Comparison of ENCODE assay signal across 11 cellular contexts in genomic region chr5:179644766-179645165, GRCh38. TPM values are rescaled to one million over a fixed set of nuclear protein-coding genes. Genes with fewer than 3 reads are reported as not detected.
DNase-seq lines count a peak whose midpoint lies in the region; ATAC-seq, FAIRE-seq and TF ChIP-seq lines count a peak whose summit lies in the region.
"Not testable (repeated sequence)": the region's sequence is repeated elsewhere in the genome, so short reads cannot be mapped to it uniquely, and the experiment has no call there.
"Had no signal": no experiment of that assay in that cellular context is flagged by ENCODE, and none has a peak within 500 bp of the region (broad histone marks: within the 10 kb centered on the region; RNA-seq: fewer than 3 reads in every experiment).

No MANE protein-coding gene starts in this region.

- intact Hi-C loops in HepG2 (cut with micrococcal nuclease; ENCODE audit: unreplicated experiment); upper lobe of right lung (cut with DNase I): not testable (repeated sequence)

- not testable (repeated sequence) for TF ChIP-seq EP300 in HepG2 (IDR thresholded peaks at IDR 0.05; ENCODE audit: low read depth in 2 of 2, low read length in 2 of 2); HepG2 (CRISPR knock-in tag; IDR thresholded peaks at IDR 0.05; ENCODE audit: borderline replicate concordance)

- not testable (repeated sequence) for TF ChIP-seq RAD21 in HepG2 (CRISPR knock-in tag; IDR thresholded peaks at IDR 0.05)

- H2AFZ ChIP-seq in GM23338; HepG2 (ENCODE audit: low read length): not testable (repeated sequence)

- not testable (repeated sequence) for H3K27me3 ChIP-seq in GM23338 (ENCODE audit: insufficient read depth); RWPE2 (ENCODE audit: insufficient read depth, poor library complexity, severe bottlenecking); upper lobe of right lung
- H3K27me3 ChIP-seq in HepG2 (ENCODE audit: control insufficient read depth in 1 of 2, insufficient read depth in 2 of 2, low read length in 2 of 2), result peaks cover 9 to 21% of the 10 kb centered on the region in 2 experiments; a peak in 4 of 5 replicates

- CTCF ChIA-PET in HepG2 (lab: Yijun Ruan, JAX; ENCODE audit: low intra/inter-chr PET ratio, low total read pairs), result not testable (repeated sequence)

- POLR2A ChIA-PET in HepG2 (lab: Yijun Ruan, JAX), result not testable (repeated sequence)

- TF ChIP-seq CTCF in GM23338 (conservative IDR thresholded peaks at IDR 0.05; ENCODE audit: low read depth in 2 of 2); RWPE2 (IDR thresholded peaks at IDR 0.05; ENCODE audit: poor library complexity, severe bottlenecking); chondrocyte (IDR thresholded peaks at IDR 0.05); HepG2 (CRISPR knock-in tag; IDR thresholded peaks at IDR 0.05); neural crest cell (conservative IDR thresholded peaks at IDR 0.05); upper lobe of right lung (IDR thresholded peaks at IDR 0.05): not testable (repeated sequence)

- WGBS in HepG2 (ENCODE audit: low lambda C conversion rate), result 19% methylated on average over 5 of the region's 5 CpGs

- H3K9me2 ChIP-seq in GM23338 (ENCODE audit: insufficient read depth), result not testable (repeated sequence)

- H3K27me3 Mint-ChIP-seq in GM23338 (ENCODE audit: insufficient read depth, low read depth, poor library complexity) (peaks cover 11% of the 10 kb centered on the region), chondrocyte (ENCODE audit: low read depth) (peaks cover 11% of the 10 kb centered on the region)
- H3K27me3 Mint-ChIP-seq in neural crest cell (ENCODE audit: low read depth), result not testable (repeated sequence)

- not testable (repeated sequence) for BruUV-seq in HepG2 (replicated peaks; lab: Mats Ljungman, UMichigan)

- H3K4me2 ChIP-seq in GM23338; HepG2 (ENCODE audit: low read depth, low read length): not testable (repeated sequence)

- not testable (repeated sequence) for H3K4me3 ChIP-seq in GM23338; RWPE2 (ENCODE audit: severe bottlenecking); HepG2 (replicated peaks in 1 of 3; ENCODE audit: insufficient read depth in 1 of 3, low read depth in 2 of 3, low read length in 3 of 3); upper lobe of right lung

- not testable (repeated sequence) for H3K79me2 ChIP-seq in GM23338 (replicated peaks; ENCODE audit: insufficient read depth); HepG2 (ENCODE audit: insufficient read depth, low read length)

- H3K9ac ChIP-seq in HepG2 (ENCODE audit: insufficient read depth, low read depth, low read length), result not testable (repeated sequence)

- not testable (repeated sequence) for H3K27ac ChIP-seq in GM23338 (ENCODE audit: low read depth); RWPE2 (ENCODE audit: poor library complexity, severe bottlenecking); HepG2 (ENCODE audit: extremely low read length, insufficient read depth, low read length); upper lobe of right lung

- not testable (repeated sequence) for H3K27ac Mint-ChIP-seq in GM23338; chondrocyte (ENCODE audit: unreplicated experiment)
- peak overlapping the region; percentile 5 for H3K27ac Mint-ChIP-seq in neural crest cell (ENCODE audit: unreplicated experiment)

- not testable (repeated sequence) for TF ChIP-seq POLR2A in HepG2 (IDR thresholded peaks at IDR 0.05; ENCODE audit: insufficient read depth in 1 of 2, low read depth in 2 of 2, low read length in 2 of 2)

- H3K4me1 ChIP-seq in GM23338 (ENCODE audit: insufficient read depth); RWPE2 (ENCODE audit: insufficient read depth, poor library complexity, severe bottlenecking); HepG2 (ENCODE audit: insufficient read depth, low read length); upper lobe of right lung: not testable (repeated sequence)

- H3K36me3 ChIP-seq in GM23338 (ENCODE audit: insufficient read depth); RWPE2 (ENCODE audit: low read depth); HepG2 (replicated peaks in 1 of 2; ENCODE audit: control insufficient read depth in 1 of 2, insufficient read depth in 2 of 2, low read length in 2 of 2); upper lobe of right lung: not testable (repeated sequence)

- in situ Hi-C loops in HepG2 (cut with HindIII; ENCODE audit: extremely low pct_ligation_motif_present, low pct_unique_long_range_greater_than_20kb), result not testable (repeated sequence)

- ATAC-seq in GM23338 (peak; percentile 72), RWPE2 (ENCODE audit: low read depth) (peak; percentile 40), HepG2 (peak; percentile 44), upper lobe of right lung (peak; percentile 10)

- H3K36me3 Mint-ChIP-seq in GM23338 (ENCODE audit: low read depth); chondrocyte (ENCODE audit: low read depth); neural crest cell (ENCODE audit: low read depth): not testable (repeated sequence)

- not testable (repeated sequence) for H3K4me1 Mint-ChIP-seq in GM23338; chondrocyte (ENCODE audit: low read depth); neural crest cell

- not testable (repeated sequence) for H3K9me3 ChIP-seq in RWPE2 (ENCODE audit: severe bottlenecking); HepG2 (ENCODE audit: low read length); upper lobe of right lung

- FAIRE-seq in HepG2 (lab: Jason Lieb, UNC), result not testable (repeated sequence)

- H3F3A ChIP-seq in GM23338 (replicated peaks; ENCODE audit: low read depth), result not testable (repeated sequence)

- DNase-seq in GM23338 (ENCODE audit: low spot score); RWPE2 (ENCODE audit: low spot score); HepG2 (ENCODE audit: low spot score); neural crest cell (ENCODE audit: low read depth, low spot score); upper lobe of right lung: not testable (repeated sequence)
- DNase-seq in chondrocyte (ENCODE audit: low spot score), result peak; percentile 57

- H3K4me3 Mint-ChIP-seq in GM23338; chondrocyte (ENCODE audit: unreplicated experiment); neural crest cell: not testable (repeated sequence)

- not testable (repeated sequence) for H4K20me1 ChIP-seq in GM23338 (replicated peaks; ENCODE audit: insufficient read depth); HepG2 (ENCODE audit: insufficient read depth, low read length)

- H3K9me3 Mint-ChIP-seq in GM23338; chondrocyte (ENCODE audit: low read depth); neural crest cell: not testable (repeated sequence)

RNA-seq across cellular contexts. Expression of gene HNRNPH1, which starts 21.3 kb away (rescaled TPM):
- 572 and 715 TPM in 2 replicates for total RNA-seq in GM23338 (2014; rRNA removed; shearing (Covaris generic))
- polyA plus RNA-seq in GM23338 (2016; fragmentation: Nextera tagmentation; extraction: Ambion mirVana) (330 and 410 TPM in 2 replicates), HepG2 (2011; rRNA removed) (329 and 382 TPM in 2 replicates)
- total RNA-seq in chondrocyte (341 to 426 TPM (median 348 TPM) in 3 replicates), HepG2 (2016; rRNA removed; fragmentation: Illumina TruSeq; extraction: Trizol) (807 and 1,064 TPM in 2 replicates), neural crest cell (1,155 and 1,166 TPM in 2 replicates), upper lobe of right lung (470 TPM)
- 62.0 and 74.9 TPM in 2 replicates for total RNA-seq in HepG2 (2016; cell fraction: cytosol; rRNA removed; fragmentation: Illumina TruSeq; extraction: Trizol; ENCODE audit: low read depth)
- 774 and 1,069 TPM in 2 replicates for total RNA-seq in HepG2 (2016; cell fraction: insoluble cytoplasmic fraction; rRNA removed; fragmentation: Illumina TruSeq; extraction: Trizol)
- 140 and 164 TPM in 2 replicates for total RNA-seq in HepG2 (2016; cell fraction: membrane; rRNA removed; fragmentation: Illumina TruSeq; extraction: Trizol)
- total RNA-seq in HepG2 (2016; cell fraction: nucleus; rRNA removed; fragmentation: Illumina TruSeq; extraction: Trizol), result 1,562 and 1,725 TPM in 2 replicates
- polyA plus RNA-seq in HepG2 (2011; cell fraction: cytosol; rRNA removed), result 90.5 and 96.7 TPM in 2 replicates
- 1,180 and 1,349 TPM in 2 replicates for polyA plus RNA-seq in HepG2 (2011; cell fraction: nucleus; rRNA removed)
- 483 and 590 TPM in 2 replicates for polyA plus RNA-seq in HepG2 (2012)
- 35.6 TPM in 2 replicates for polyA plus RNA-seq in HepG2 (2016; cell fraction: cytosol; fragmentation: Illumina TruSeq; extraction: Trizol; ENCODE audit: low read depth)
- polyA plus RNA-seq in HepG2 (2016; cell fraction: insoluble cytoplasmic fraction; fragmentation: Illumina TruSeq; extraction: Trizol; ENCODE audit: low read depth), result 527 and 548 TPM in 2 replicates
- 79.3 and 80.3 TPM in 2 replicates for polyA plus RNA-seq in HepG2 (2016; cell fraction: membrane; fragmentation: Illumina TruSeq; extraction: Trizol; ENCODE audit: low read depth)
- 2,398 and 2,412 TPM in 2 replicates for polyA plus RNA-seq in HepG2 (2016; cell fraction: nucleus; fragmentation: Illumina TruSeq; extraction: Trizol; ENCODE audit: insufficient read depth, low read depth)
- polyA minus RNA-seq in HepG2 (2011; rRNA and poly(A)+ RNA removed; ENCODE audit: low replicate concordance), result 416 and 431 TPM in 2 replicates
- 259 and 342 TPM in 2 replicates for polyA minus RNA-seq in HepG2 (2011; cell fraction: cytosol; rRNA and poly(A)+ RNA removed)
- 3,243 and 3,756 TPM in 2 replicates for polyA minus RNA-seq in HepG2 (2011; cell fraction: nucleus; rRNA and poly(A)+ RNA removed)

RNA-seq across cellular contexts. Expression of gene CBY3, which starts 36.1 kb away (rescaled TPM):
- 0.52 and 2.3 TPM in 2 replicates for total RNA-seq in GM23338 (2014; rRNA removed; shearing (Covaris generic))
- 0.37 and 0.38 TPM in 2 replicates for polyA plus RNA-seq in GM23338 (2016; fragmentation: Nextera tagmentation; extraction: Ambion mirVana)
- not detected in 3 replicates for total RNA-seq in chondrocyte
- not detected in 2 replicates for total RNA-seq in HepG2 (2016; rRNA removed; fragmentation: Illumina TruSeq; extraction: Trizol)
- not detected in 2 replicates for total RNA-seq in HepG2 (2016; cell fraction: cytosol; rRNA removed; fragmentation: Illumina TruSeq; extraction: Trizol; ENCODE audit: low read depth)
- not detected in 2 replicates for total RNA-seq in HepG2 (2016; cell fraction: insoluble cytoplasmic fraction; rRNA removed; fragmentation: Illumina TruSeq; extraction: Trizol)
- not detected in 2 replicates for total RNA-seq in HepG2 (2016; cell fraction: membrane; rRNA removed; fragmentation: Illumina TruSeq; extraction: Trizol)
- not detected in 2 replicates for total RNA-seq in HepG2 (2016; cell fraction: nucleus; rRNA removed; fragmentation: Illumina TruSeq; extraction: Trizol)
- polyA plus RNA-seq in HepG2 (2011; rRNA removed), result not detected in 2 replicates
- not detected in 2 replicates for polyA plus RNA-seq in HepG2 (2011; cell fraction: cytosol; rRNA removed)
- polyA plus RNA-seq in HepG2 (2011; cell fraction: nucleus; rRNA removed), result not detected in 2 replicates
- polyA plus RNA-seq in HepG2 (2012), result not detected in 2 replicates
- not detected in 2 replicates for polyA plus RNA-seq in HepG2 (2016; cell fraction: cytosol; fragmentation: Illumina TruSeq; extraction: Trizol; ENCODE audit: low read depth)
- polyA plus RNA-seq in HepG2 (2016; cell fraction: insoluble cytoplasmic fraction; fragmentation: Illumina TruSeq; extraction: Trizol; ENCODE audit: low read depth), result not detected in 2 replicates
- not detected in 2 replicates for polyA plus RNA-seq in HepG2 (2016; cell fraction: membrane; fragmentation: Illumina TruSeq; extraction: Trizol; ENCODE audit: low read depth)
- not detected in 2 replicates for polyA plus RNA-seq in HepG2 (2016; cell fraction: nucleus; fragmentation: Illumina TruSeq; extraction: Trizol; ENCODE audit: insufficient read depth, low read depth)
- not detected in 2 replicates for polyA minus RNA-seq in HepG2 (2011; rRNA and poly(A)+ RNA removed; ENCODE audit: low replicate concordance)
- polyA minus RNA-seq in HepG2 (2011; cell fraction: cytosol; rRNA and poly(A)+ RNA removed), result not detected in 2 replicates
- polyA minus RNA-seq in HepG2 (2011; cell fraction: nucleus; rRNA and poly(A)+ RNA removed), result not detected in 2 replicates
- total RNA-seq in neural crest cell, result not detected in 2 replicates
- not detected for total RNA-seq in upper lobe of right lung
- total RNA-seq: A673, Calu3, Daoy, G401 had no signal
- polyA plus RNA-seq: BJ had no signal

RNA-seq across cellular contexts. Expression of gene CANX, which starts 54.0 kb away (rescaled TPM):
- total RNA-seq in GM23338 (2014; rRNA removed; shearing (Covaris generic)), result 440 and 530 TPM in 2 replicates
- polyA plus RNA-seq in GM23338 (2016; fragmentation: Nextera tagmentation; extraction: Ambion mirVana) (163 and 177 TPM in 2 replicates), HepG2 (2011; rRNA removed) (477 and 480 TPM in 2 replicates)
- total RNA-seq in chondrocyte (695 to 849 TPM (median 699 TPM) in 3 replicates), HepG2 (2016; rRNA removed; fragmentation: Illumina TruSeq; extraction: Trizol) (438 and 680 TPM in 2 replicates), neural crest cell (652 and 682 TPM in 2 replicates), upper lobe of right lung (630 TPM)
- 100 and 107 TPM in 2 replicates for total RNA-seq in HepG2 (2016; cell fraction: cytosol; rRNA removed; fragmentation: Illumina TruSeq; extraction: Trizol; ENCODE audit: low read depth)
- 421 and 674 TPM in 2 replicates for total RNA-seq in HepG2 (2016; cell fraction: insoluble cytoplasmic fraction; rRNA removed; fragmentation: Illumina TruSeq; extraction: Trizol)
- total RNA-seq in HepG2 (2016; cell fraction: membrane; rRNA removed; fragmentation: Illumina TruSeq; extraction: Trizol), result 148 and 188 TPM in 2 replicates
- total RNA-seq in HepG2 (2016; cell fraction: nucleus; rRNA removed; fragmentation: Illumina TruSeq; extraction: Trizol), result 471 and 534 TPM in 2 replicates
- 184 and 191 TPM in 2 replicates for polyA plus RNA-seq in HepG2 (2011; cell fraction: cytosol; rRNA removed)
- polyA plus RNA-seq in HepG2 (2011; cell fraction: nucleus; rRNA removed), result 51.4 and 85.1 TPM in 2 replicates
- 598 and 627 TPM in 2 replicates for polyA plus RNA-seq in HepG2 (2012)
- 17.9 and 20.7 TPM in 2 replicates for polyA plus RNA-seq in HepG2 (2016; cell fraction: cytosol; fragmentation: Illumina TruSeq; extraction: Trizol; ENCODE audit: low read depth)
- 280 and 284 TPM in 2 replicates for polyA plus RNA-seq in HepG2 (2016; cell fraction: insoluble cytoplasmic fraction; fragmentation: Illumina TruSeq; extraction: Trizol; ENCODE audit: low read depth)
- 61.6 and 80.1 TPM in 2 replicates for polyA plus RNA-seq in HepG2 (2016; cell fraction: membrane; fragmentation: Illumina TruSeq; extraction: Trizol; ENCODE audit: low read depth)
- polyA plus RNA-seq in HepG2 (2016; cell fraction: nucleus; fragmentation: Illumina TruSeq; extraction: Trizol; ENCODE audit: insufficient read depth, low read depth), result 489 and 507 TPM in 2 replicates
- polyA minus RNA-seq in HepG2 (2011; rRNA and poly(A)+ RNA removed; ENCODE audit: low replicate concordance), result 2,329 and 2,779 TPM in 2 replicates
- polyA minus RNA-seq in HepG2 (2011; cell fraction: cytosol; rRNA and poly(A)+ RNA removed), result 523 and 799 TPM in 2 replicates
- 208 and 359 TPM in 2 replicates for polyA minus RNA-seq in HepG2 (2011; cell fraction: nucleus; rRNA and poly(A)+ RNA removed)

Comparison
In these comparisons a context has a peak if more than half of its experiments do, and no peak if none do; other contexts are left out.
1. ATAC-seq: peak in every context shown above with its lines; median percentile 72 in GM23338; 44 in HepG2; 40 in RWPE2; 10 in upper lobe of right lung.